Comparison of ENCODE assay signal across 9 cellular contexts in the genomic region with DNA sequence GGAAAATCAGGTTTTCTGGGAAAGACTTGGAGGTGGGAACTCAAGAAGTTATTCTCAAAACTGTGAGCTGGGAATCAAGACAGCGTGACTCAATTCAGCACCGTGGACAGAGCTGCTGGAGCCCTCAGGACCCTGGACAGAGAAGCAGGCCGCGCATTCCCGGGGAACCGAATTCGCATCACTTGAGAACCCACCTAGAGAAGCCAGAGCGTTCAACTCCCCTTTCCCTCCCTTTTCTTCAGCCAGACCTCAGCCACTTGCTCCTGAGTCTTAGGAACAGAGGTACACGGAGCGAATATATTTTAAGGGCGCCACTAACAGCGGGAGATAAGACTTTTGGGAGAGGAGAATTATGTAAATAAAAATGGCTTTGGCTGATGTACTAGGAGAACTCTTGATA. TPM values are rescaled to one million over a fixed set of nuclear protein-coding genes. Genes with fewer than 3 reads are reported as not detected.
DNase-seq lines count a peak whose midpoint lies in the region.
"Had no signal": no experiment of that assay in that cellular context is flagged by ENCODE, and none has a peak within 500 bp of the region (broad histone marks: within the 10 kb centered on the region; RNA-seq: fewer than 3 reads in every experiment).

No MANE protein-coding gene starts in this region.

- H3K9me2 ChIP-seq in Karpas-422 (replicated peaks; ENCODE audit: insufficient read depth, low read length) = no peaks in the 10 kb centered on the region

- DNase-seq in Ammon's horn (ENCODE audit: low spot score) (peak; percentile 72), Karpas-422 (peak; percentile 74), lung microvascular endothelial cell (ENCODE audit: low read depth in 2 of 2) (peak; percentile 77), NCI-H446 (lab: John Stamatoyannopoulos, UW) (no peak), NCI-H526 treated with DMSO at 0.1 percent for 48 hours (lab: John Stamatoyannopoulos, UW) (no peak)
- peak; percentile 79 to 83 for DNase-seq in activated CD4-positive, alpha-beta T cell treated with anti-CD3 and anti-CD28 coated beads, Interleukin-2, amount 50 U/mL, for 48 hours
- peak; percentile 32 for DNase-seq in stimulated activated CD8-positive, alpha-beta memory T cell treated with anti-CD3 and anti-CD28 coated beads, Interleukin-12 subunit alpha, Interleukin-12 subunit beta, amount 100 ng/mL, for 24 hours (ENCODE audit: extremely low read depth)

- H3K4me3 ChIP-seq in Karpas-422 (ENCODE audit: low read length) (no peak overlapping the region), ectodermal cell (ENCODE audit: insufficient read depth, low read depth, low read length) (peak overlapping the region; percentile 100)

- H3K4me2 ChIP-seq in Karpas-422 (ENCODE audit: low read depth, low read length, poor library complexity, severe bottlenecking) = no peak overlapping the region

- 0 to 1% methylated on average over 12 of the region's 12 CpGs for WGBS in ectodermal cell, 2 experiments

- H2AFZ ChIP-seq in Karpas-422 (ENCODE audit: low read length) = no peak overlapping the region

- no peaks in the 10 kb centered on the region for H3K79me2 ChIP-seq in Karpas-422 (ENCODE audit: low read length)

- H3K9me3 ChIP-seq in Karpas-422 (ENCODE audit: low read length) (no peaks in the 10 kb centered on the region), ectodermal cell (ENCODE audit: control insufficient read depth, low read length) (no peaks in the 10 kb centered on the region)

- H3K27me3 ChIP-seq in Karpas-422 (ENCODE audit: low read length) (no peaks in the 10 kb centered on the region), ectodermal cell (ENCODE audit: control insufficient read depth, insufficient read depth, low read length, poor library complexity, severe bottlenecking) (no peaks in the 10 kb centered on the region)

- H3K9ac ChIP-seq in Karpas-422 (ENCODE audit: low read length) = no peak overlapping the region

- H3K27ac ChIP-seq in Karpas-422 (ENCODE audit: low read length) = no peak overlapping the region
- H3K27ac ChIP-seq in ectodermal cell (ENCODE audit: insufficient read depth, low read depth, low read length, poor library complexity, severe bottlenecking) = peak overlapping the region; percentile 99

- H4K20me1 ChIP-seq in Karpas-422 (ENCODE audit: insufficient read depth, low read depth, low read length) = no peaks in the 10 kb centered on the region

- no peaks in the 10 kb centered on the region for H3K4me1 ChIP-seq in Karpas-422 (ENCODE audit: low read length)
- H3K4me1 ChIP-seq in ectodermal cell (ENCODE audit: control insufficient read depth, insufficient read depth, low read length) = peaks cover 17% of the 10 kb centered on the region

- H3K36me3 ChIP-seq in Karpas-422 (ENCODE audit: insufficient read depth, low read length) = no peaks in the 10 kb centered on the region
- no peaks in the 10 kb centered on the region for H3K36me3 ChIP-seq in ectodermal cell (ENCODE audit: control insufficient read depth, insufficient read depth, low read length)

RNA-seq across cellular contexts. Expression of a gene that starts 2.0 kb away (rescaled TPM):
- total RNA-seq in Karpas-422 (2014; rRNA removed; shearing (Covaris generic); ENCODE audit: low replicate concordance) = 0.04 TPM in 1 of 2 replicates, not detected in the other
- polyA plus RNA-seq in ectodermal cell (2013, experiment 1 of 4) = 980 TPM
- 1,098 TPM for polyA plus RNA-seq in ectodermal cell (2013, experiment 2 of 4)
- polyA plus RNA-seq in ectodermal cell (2013, experiment 3 of 4) = 595 TPM
- polyA plus RNA-seq in ectodermal cell (2013, experiment 4 of 4) = 630 TPM
- total RNA-seq in lung microvascular endothelial cell = not detected in 2 replicates
- total RNA-seq: skeletal muscle tissue had no signal

RNA-seq across cellular contexts. Expression of a gene that starts 23.5 kb away (rescaled TPM):
- 17.0 and 31.1 TPM in 2 replicates for total RNA-seq in Karpas-422 (2014; rRNA removed; shearing (Covaris generic); ENCODE audit: low replicate concordance)
- 49.3 TPM for polyA plus RNA-seq in ectodermal cell (2013, experiment 1 of 4)
- 57.2 TPM for polyA plus RNA-seq in ectodermal cell (2013, experiment 2 of 4)
- 28.1 TPM for polyA plus RNA-seq in ectodermal cell (2013, experiment 3 of 4)
- polyA plus RNA-seq in ectodermal cell (2013, experiment 4 of 4) = 34.9 TPM
- total RNA-seq in lung microvascular endothelial cell = 22.4 and 24.6 TPM in 2 replicates

RNA-seq across cellular contexts. Expression of a gene that starts 36.1 kb away (rescaled TPM):
- total RNA-seq in Karpas-422 (2014; rRNA removed; shearing (Covaris generic); ENCODE audit: low replicate concordance) = not detected in 2 replicates
- polyA plus RNA-seq in ectodermal cell (2013, experiment 1 of 4) = not detected
- polyA plus RNA-seq in ectodermal cell (2013, experiment 2 of 4) = not detected
- not detected for polyA plus RNA-seq in ectodermal cell (2013, experiment 3 of 4)
- polyA plus RNA-seq in ectodermal cell (2013, experiment 4 of 4) = not detected
- total RNA-seq in lung microvascular endothelial cell = not detected in 2 replicates
- total RNA-seq: skeletal muscle tissue had no signal

RNA-seq across cellular contexts. Expression of a gene that starts 54.7 kb away (rescaled TPM):
- total RNA-seq in Karpas-422 (2014; rRNA removed; shearing (Covaris generic); ENCODE audit: low replicate concordance) = 1.3 TPM in 1 of 2 replicates, not detected in the other
- polyA plus RNA-seq in ectodermal cell (2013, experiment 1 of 4) = 8.1 TPM
- 7.5 TPM for polyA plus RNA-seq in ectodermal cell (2013, experiment 2 of 4)
- polyA plus RNA-seq in ectodermal cell (2013, experiment 3 of 4) = 4.6 TPM
- polyA plus RNA-seq in ectodermal cell (2013, experiment 4 of 4) = 7.4 TPM
- total RNA-seq in lung microvascular endothelial cell = 0.44 TPM in 1 of 2 replicates, not detected in the other
- total RNA-seq: skeletal muscle tissue had no signal

Comparison
In these comparisons a context has a peak if more than half of its experiments do, and no peak if none do; other contexts are left out.
1. DNase-seq: peak in Ammon's horn (single experiment), Karpas-422 (single experiment), activated CD4-positive, alpha-beta T cell treated with anti-CD3 and anti-CD28 coated beads, Interleukin-2, amount 50 U/mL, for 48 hours (2 of 2), lung microvascular endothelial cell (2 of 2) and stimulated activated CD8-positive, alpha-beta memory T cell treated with anti-CD3 and anti-CD28 coated beads, Interleukin-12 subunit alpha, Interleukin-12 subunit beta, amount 100 ng/mL, for 24 hours (single experiment); none in NCI-H446 (0 of 2) and NCI-H526 treated with DMSO at 0.1 percent for 48 hours (single experiment).